ENCODE assay signal across 11 cellular contexts in the genomic region with DNA sequence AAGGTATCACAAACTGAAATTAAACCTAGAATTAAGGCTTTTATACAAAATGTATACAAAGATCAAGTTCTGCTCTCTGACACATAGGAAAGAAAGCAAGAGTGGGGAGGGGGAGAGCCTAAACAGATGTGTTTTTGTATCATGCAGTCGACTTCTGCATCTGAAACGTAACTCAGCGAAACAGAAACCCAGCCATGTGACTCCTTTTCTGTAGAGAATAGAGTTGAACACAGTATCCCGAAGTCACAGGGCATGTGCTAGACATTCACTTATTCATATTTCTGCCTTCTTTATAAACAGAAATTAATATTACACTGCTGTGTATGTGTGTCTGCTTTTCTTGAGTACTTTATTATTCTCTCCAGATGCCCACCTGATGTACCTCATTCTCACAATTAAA.
A peak's percentile ranks its signal among the peaks of the same experiment; 100 is the strongest.
DNase-seq lines count a peak whose midpoint lies in the region; ATAC-seq, FAIRE-seq and TF ChIP-seq lines count a peak whose summit lies in the region.
"Had no signal": no experiment of that assay in that cellular context is flagged by ENCODE, and none has a peak within 500 bp of the region (broad histone marks: within the 10 kb centered on the region; RNA-seq: fewer than 3 reads in every experiment).

No MANE protein-coding gene starts in this region.

- H3K79me2 ChIP-seq in HepG2 (ENCODE audit: insufficient read depth, low read length) = no peaks in the 10 kb centered on the region

- H3K36me3 ChIP-seq in GM06990 (ENCODE audit: control insufficient read depth, insufficient read depth, low read length) = no peaks in the 10 kb centered on the region
- no peaks in the 10 kb centered on the region for H3K36me3 ChIP-seq in H7 (replicated peaks; ENCODE audit: control insufficient read depth, insufficient read depth, low read length)
- H3K36me3 ChIP-seq in HepG2 (replicated peaks in 1 of 2; ENCODE audit: control insufficient read depth in 1 of 2, insufficient read depth in 2 of 2, low read length in 2 of 2) = no peaks in the 10 kb centered on the region
- H3K36me3 ChIP-seq: Peyer's patch had no signal

- H3K27me3 ChIP-seq in GM06990 (replicated peaks; ENCODE audit: control insufficient read depth, insufficient read depth, low read length) = no peaks in the 10 kb centered on the region
- H3K27me3 ChIP-seq in H7 (ENCODE audit: control insufficient read depth, insufficient read depth, low read length) = no peaks in the 10 kb centered on the region
- no peaks in the 10 kb centered on the region for H3K27me3 ChIP-seq in HepG2 (ENCODE audit: control insufficient read depth in 1 of 2, insufficient read depth in 2 of 2, low read length in 2 of 2)
- H3K27me3 ChIP-seq: Peyer's patch had no signal

- TF ChIP-seq RAD21 in HepG2 (CRISPR knock-in tag; IDR thresholded peaks at IDR 0.05) = no peak

- no peaks in the 10 kb centered on the region for H3K4me1 ChIP-seq in HepG2 (ENCODE audit: insufficient read depth, low read length)

- H3K4me3 ChIP-seq in GM06990 (replicated peaks; ENCODE audit: low read depth, low read length) = no peak overlapping the region
- no peak overlapping the region for H3K4me3 ChIP-seq in H7 (ENCODE audit: insufficient read depth, low read depth, low read length)
- no peak overlapping the region for H3K4me3 ChIP-seq in HepG2 (replicated peaks in 1 of 3; ENCODE audit: insufficient read depth in 1 of 3, low read depth in 2 of 3, low read length in 3 of 3)
- H3K4me3 ChIP-seq: Peyer's patch had no signal

- TF ChIP-seq CTCF in GM06990 (IDR thresholded peaks at IDR 0.05; ENCODE audit: insufficient read depth, low read length, poor library complexity, severe bottlenecking) (no peak), HepG2 (CRISPR knock-in tag; IDR thresholded peaks at IDR 0.05) (no peak)

- DNase-seq in GM06990 (ENCODE audit: extremely low read depth, insufficient read length) (peak; percentile 12), left colon (no peak), H7 (no peak), HepG2 (ENCODE audit: low spot score) (no peak), retina (no peak)
- no peak for DNase-seq in activated CD4-positive, CD25-positive, alpha-beta regulatory T cell (lab: John Stamatoyannopoulos, UW)
- DNase-seq: activated CD4-positive, alpha-beta T cell treated with anti-CD3 and anti-CD28 coated beads, Interleukin-2, amount 50 U/mL, for 48 hours; Peyer's patch; stimulated activated naive CD8-positive, alpha-beta T cell treated with anti-CD3 and anti-CD28 coated beads, Interleukin-15, Interleukin-2, amounts not matched to agents 100 U/mL and 50 U/mL, for 24 hours had no signal

- H4K20me1 ChIP-seq in HepG2 (ENCODE audit: insufficient read depth, low read length) = no peaks in the 10 kb centered on the region

- no peak for FAIRE-seq in HepG2 (lab: Jason Lieb, UNC)

- CTCF ChIA-PET in HepG2 (lab: Yijun Ruan, JAX; ENCODE audit: low intra/inter-chr PET ratio, low total read pairs) = interaction anchor here (3.1 kb wide), 1 partner anchor 403 kb away, joined by 40 read pairs; no protein-coding TSS in a partner anchor

- no peak overlapping the region for H3K4me2 ChIP-seq in HepG2 (ENCODE audit: low read depth, low read length)

- TF ChIP-seq EP300 in HepG2 (IDR thresholded peaks at IDR 0.05; ENCODE audit: low read depth in 2 of 2, low read length in 2 of 2) (no peak), HepG2 (CRISPR knock-in tag; IDR thresholded peaks at IDR 0.05; ENCODE audit: borderline replicate concordance) (no peak)

- ATAC-seq in GM19467 (IDR thresholded peaks at IDR 0.05; ENCODE audit: unreplicated experiment) (peak; percentile 39), HG03558 (IDR thresholded peaks at IDR 0.05; ENCODE audit: extremely low read depth, unreplicated experiment) (peak; percentile 28), left colon (peak; percentile 43), HepG2 (no peak)
- ATAC-seq: stimulated activated naive CD8-positive, alpha-beta T cell treated with anti-CD3 and anti-CD28 coated beads, Interleukin-15, Interleukin-2, amounts not matched to agents 100 U/mL and 50 U/mL, for 24 hours had no signal

- in situ Hi-C loops in HepG2 (cut with HindIII; ENCODE audit: extremely low pct_ligation_motif_present, low pct_unique_long_range_greater_than_20kb) = loop anchor here (5.0 to 10.0 kb wide), 2 partner anchors 309 to 406 kb away; no protein-coding TSS in a partner anchor

- POLR2A ChIA-PET in HepG2 (lab: Yijun Ruan, JAX) = no interaction called here

- H3K9ac ChIP-seq in HepG2 (ENCODE audit: insufficient read depth, low read depth, low read length) = no peak overlapping the region

- intact Hi-C loops in left colon (cut with DNase I, micrococcal nuclease) = loop anchor here in 1 of 2 donors (2.0 kb wide), 1 partner anchor 403 kb away; no protein-coding TSS in a partner anchor
- intact Hi-C loops in HepG2 (cut with micrococcal nuclease; ENCODE audit: unreplicated experiment) = no loop called here

- no peak overlapping the region for H2AFZ ChIP-seq in HepG2 (ENCODE audit: low read length)

- WGBS in HepG2 (ENCODE audit: low lambda C conversion rate) = 24% methylated on average over 4 of the region's 4 CpGs

- H3K9me3 ChIP-seq in HepG2 (ENCODE audit: low read length) = no peaks in the 10 kb centered on the region
- H3K9me3 ChIP-seq: Peyer's patch had no signal

- no TSS peak for BruUV-seq in HepG2 (replicated peaks; lab: Mats Ljungman, UMichigan)

- no peak for TF ChIP-seq POLR2A in HepG2 (IDR thresholded peaks at IDR 0.05; ENCODE audit: insufficient read depth in 1 of 2, low read depth in 2 of 2, low read length in 2 of 2)

- H3K27ac ChIP-seq in HepG2 (ENCODE audit: extremely low read length, insufficient read depth, low read length) = no peak overlapping the region
- H3K27ac ChIP-seq: Peyer's patch had no signal

TF ChIP-seq in HepG2, 621 proteins besides CTCF, POLR2A, EP300 and RAD21:
- TF ChIP-seq ZNF678 (CRISPR knock-in tag; IDR thresholded peaks at IDR 0.05) = no peak
